ENCODE assay signal across 30 cellular contexts in genomic region chr5:157213527-157214243, GRCh38. TPM values are rescaled to one million over a fixed set of nuclear protein-coding genes. Genes with fewer than 3 reads are reported as not detected.
DNase-seq lines count a peak whose midpoint lies in the region; ATAC-seq, FAIRE-seq and TF ChIP-seq lines count a peak whose summit lies in the region.
"Had no signal": no experiment of that assay in that cellular context is flagged by ENCODE, and none has a peak within 500 bp of the region (broad histone marks: within the 10 kb centered on the region; RNA-seq: fewer than 3 reads in every experiment).

No MANE protein-coding gene starts in this region.

- RAD21 ChIA-PET in GM12878 (lab: Charles Lee; ENCODE audit: unreplicated experiment) = interaction anchor here (1.0 to 4.9 kb wide), 8 partner anchors 12 to 64 kb away, joined by 4 to 52 read pairs (median 23); no protein-coding TSS in a partner anchor

- H3K4me3 ChIP-seq in GM12878 = no peak overlapping the region
- H3K4me3 ChIP-seq in heart left ventricle = no peak overlapping the region
- H3K4me3 ChIP-seq: HAP-1, lower lobe of right lung, sigmoid colon, SK-N-MC, suprapubic skin had no signal

- H3K4me3 Mint-ChIP-seq in activated naive CD4-positive, alpha-beta T cell treated with anti-CD3 and anti-CD28 coated beads, Interleukin-2, amount 10 ng/mL, durations not matched to agents 7 days and 5 days = peak overlapping the region; percentile 35
- H3K4me3 Mint-ChIP-seq in T-helper 17 cell = peak overlapping the region; percentile 8

- TF ChIP-seq CTCF in GM12878 (IDR thresholded peaks at IDR 0.05 in 2 of 3, conservative IDR thresholded peaks at IDR 0.05 in 1 of 3; ENCODE audit: control insufficient read depth in 2 of 3, extremely low read depth in 1 of 3, insufficient read depth in 1 of 3, low read depth in 3 of 3, low read length in 3 of 3) (no peak), heart left ventricle (IDR thresholded peaks at IDR 0.05) (no peak)

- H3K4me1 Mint-ChIP-seq in activated naive CD4-positive, alpha-beta T cell treated with anti-CD3 and anti-CD28 coated beads, Interleukin-2, amount 10 ng/mL, durations not matched to agents 7 days and 5 days = peaks cover 99% of the 10 kb centered on the region
- H3K4me1 Mint-ChIP-seq in T-helper 17 cell = peaks cover 59% of the 10 kb centered on the region

- POLR2A ChIA-PET in GM12878 (lab: Charles Lee) = interaction anchor here (1.7 to 3.2 kb wide), 2 partner anchors 16 to 41 kb away, joined by 6 to 15 read pairs; no protein-coding TSS in a partner anchor

- no peaks in the 10 kb centered on the region for H3K27me3 ChIP-seq in GM12878 (replicated peaks in 1 of 2; ENCODE audit: control insufficient read depth in 2 of 2, insufficient read depth in 2 of 2, low read length in 1 of 2)
- no peaks in the 10 kb centered on the region for H3K27me3 ChIP-seq in heart left ventricle
- H3K27me3 ChIP-seq: sigmoid colon, suprapubic skin had no signal

- in situ Hi-C loops in GM12878 (cut with MboI) = no loop called here

- no TSS peak for BruUV-seq in GM12878 (replicated peaks; lab: Mats Ljungman, UMichigan)

- no peaks in the 10 kb centered on the region for H3K9me3 Mint-ChIP-seq in activated naive CD4-positive, alpha-beta T cell treated with anti-CD3 and anti-CD28 coated beads, Interleukin-2, amount 10 ng/mL, durations not matched to agents 7 days and 5 days
- H3K9me3 Mint-ChIP-seq: IgD-negative memory B cell had no signal

- no peaks in the 10 kb centered on the region for H3K79me2 ChIP-seq in GM12878 (ENCODE audit: control insufficient read depth, insufficient read depth, low read length)

- peak; percentile 21 for ATAC-seq in T-helper 17 cell
- ATAC-seq in GM12878 = no peak
- no peak for ATAC-seq in heart left ventricle
- no peak for ATAC-seq in HG02623 (IDR thresholded peaks at IDR 0.05; ENCODE audit: unreplicated experiment)
- ATAC-seq: esophagus mucosa, lower lobe of right lung had no signal

- H3K36me3 Mint-ChIP-seq in activated naive CD4-positive, alpha-beta T cell treated with anti-CD3 and anti-CD28 coated beads, Interleukin-2, amount 10 ng/mL, durations not matched to agents 7 days and 5 days = peaks cover 98% of the 10 kb centered on the region
- H3K36me3 Mint-ChIP-seq in T-helper 17 cell (ENCODE audit: low read depth) = peaks cover 22% of the 10 kb centered on the region

- H3K27ac Mint-ChIP-seq in activated naive CD4-positive, alpha-beta T cell treated with anti-CD3 and anti-CD28 coated beads, Interleukin-2, amount 10 ng/mL, durations not matched to agents 7 days and 5 days = peak overlapping the region; percentile 94
- H3K27ac Mint-ChIP-seq in T-helper 17 cell = peak overlapping the region; percentile 74
- H3K27ac Mint-ChIP-seq: IgD-negative memory B cell, progenitor cell of endocrine pancreas had no signal

- H3K9me3 ChIP-seq in T-helper 17 cell (ENCODE audit: control insufficient read depth, low read length, poor library complexity, severe bottlenecking) (peaks cover 2% of the 10 kb centered on the region), GM12878 (replicated peaks; ENCODE audit: control insufficient read depth, insufficient read depth, low read length) (no peaks in the 10 kb centered on the region; the same call in 2 of the 3 replicates), heart left ventricle (no peaks in the 10 kb centered on the region)
- H3K9me3 ChIP-seq: HAP-1, lower lobe of right lung, sigmoid colon, suprapubic skin had no signal

- TF ChIP-seq RAD21 in GM12878 (IDR thresholded peaks at IDR 0.05; ENCODE audit: insufficient read depth, low read depth, low read length) = no peak

- H3K9ac ChIP-seq in GM12878 (ENCODE audit: control insufficient read depth, insufficient read depth, low read length) = no peak overlapping the region

- CTCF ChIA-PET in activated naive CD4-positive, alpha-beta T cell treated with anti-CD3 and anti-CD28 coated beads, Interleukin-2, amount 10 ng/mL, durations not matched to agents 7 days and 5 days (lab: Charles Lee) = interaction anchor here (0.8 kb wide), 1 partner anchor 9 kb away, joined by 4 read pairs; no protein-coding TSS in a partner anchor
- CTCF ChIA-PET in GM12878 (lab: Yijun Ruan, JAX) = interaction anchor here (1.5 to 6.3 kb wide), 4 partner anchors 9 to 46 kb away, joined by 4 to 53 read pairs (median 8); no protein-coding TSS in a partner anchor

- peak overlapping the region; percentile 24; the same call in 1 of the 2 replicates for H3K4me2 ChIP-seq in GM12878 (ENCODE audit: control insufficient read depth, insufficient read depth)

- SMC1A ChIA-PET in GM12878 (lab: Charles Lee; ENCODE audit: uncharacterized antibody, unreplicated experiment) = interaction anchor here (0.8 to 5.0 kb wide), 14 partner anchors 9 to 71 kb away, joined by 3 to 45 read pairs (median 4); partner anchors contain the start of genes ITK and MED7

- no peaks in the 10 kb centered on the region for H3K27me3 Mint-ChIP-seq in activated naive CD4-positive, alpha-beta T cell treated with anti-CD3 and anti-CD28 coated beads, Interleukin-2, amount 10 ng/mL, durations not matched to agents 7 days and 5 days
- H3K27me3 Mint-ChIP-seq in T-helper 17 cell = no peaks in the 10 kb centered on the region

- H3K36me3 ChIP-seq in GM12878 (ENCODE audit: control insufficient read depth in 2 of 2, insufficient read depth in 2 of 2, low read length in 1 of 2) (no peaks in the 10 kb centered on the region), heart left ventricle (no peaks in the 10 kb centered on the region)
- H3K36me3 ChIP-seq: HAP-1, lower lobe of right lung, sigmoid colon, suprapubic skin had no signal

- no peak overlapping the region for H2AFZ ChIP-seq in GM12878 (ENCODE audit: control insufficient read depth, low read depth, low read length)

- TF ChIP-seq POLR2A in GM12878 (IDR thresholded peaks at IDR 0.05; ENCODE audit: low read depth, low read length) (no peak), heart left ventricle (IDR thresholded peaks at IDR 0.05) (no peak)

- no peaks in the 10 kb centered on the region for H4K20me1 ChIP-seq in GM12878 (ENCODE audit: control insufficient read depth, insufficient read depth)

- TF ChIP-seq EP300 in GM12878 (IDR thresholded peaks at IDR 0.05; ENCODE audit: borderline replicate concordance in 1 of 2, control insufficient read depth in 1 of 2, low read depth in 2 of 2, low read length in 2 of 2) = no peak

- intact Hi-C loops in GM12878 (cut with micrococcal nuclease; ENCODE audit: unreplicated experiment) (loop anchor here (2.0 kb wide), 1 partner anchor 41 kb away; no protein-coding TSS in a partner anchor), heart left ventricle (cut with DNase I) (no loop called here)

- no peak for FAIRE-seq in GM12878 (lab: Jason Lieb, UNC)
- FAIRE-seq: G401.6, keratinocyte, urothelium cell line had no signal

- 79% methylated on average over 7 of the region's 7 CpGs for WGBS in GM12878 (ENCODE audit: insufficient coverage, insufficient replicate concordance, low lambda C conversion rate, missing lambda C conversion rate)
- WGBS in heart left ventricle, 4 donors = 81 to 90% (median 89%) methylated on average over 7 of the region's 7 CpGs

- DNase-seq in activated naive CD4-positive, alpha-beta T cell treated with anti-CD3 and anti-CD28 coated beads, Interleukin-2, amount 10 ng/mL, durations not matched to agents 7 days and 5 days = no peak
- no peak for DNase-seq in activated naive CD4-positive, alpha-beta T cell (lab: John Stamatoyannopoulos, UW)
- DNase-seq in T-helper 17 cell (no peak), GM12878 (ENCODE audit: low read depth, low spot score) (no peak), NOMO-1 treated with dmso at 0.1 percent for 144 hours (lab: John Stamatoyannopoulos, UW; ENCODE audit: unreplicated experiment) (no peak), heart left ventricle (no peak), GM19240 (ENCODE audit: insufficient read length, low spot score) (no peak)
- DNase-seq: activated CD8-positive, alpha-beta memory T cell treated with anti-CD3 and anti-CD28 coated beads, Interleukin-2, amount 50 U/mL, for 4 hours; DMS 273 treated with DMSO at 0.1 percent for 48 hours; effector CD8-positive, alpha-beta T cell; foreskin melanocyte; lower lobe of right lung; NCI-H1417 treated with DMSO at 0.1 percent for 48 hours; NCI-H2171; RPMI8226; sigmoid colon had no signal

- H3K27ac ChIP-seq in GM12878 (ENCODE audit: control insufficient read depth, insufficient read depth) (no peak overlapping the region), heart left ventricle (no peak overlapping the region)
- H3K27ac ChIP-seq: C4-2B, lower lobe of right lung, sigmoid colon, SK-N-MC, suprapubic skin had no signal

- H3K4me1 ChIP-seq in GM12878 (ENCODE audit: control insufficient read depth, insufficient read depth, low read length) = peaks cover 46% of the 10 kb centered on the region
- H3K4me1 ChIP-seq in heart left ventricle = peaks cover 0 to 28% (median 0%) of the 10 kb centered on the region in 12 donors
- H3K4me1 ChIP-seq: HAP-1, sigmoid colon, suprapubic skin had no signal

RNA-seq across cellular contexts. Expression of gene ITK, which starts 33.0 kb away (rescaled TPM):
- total RNA-seq in T-helper 17 cell (100 to 1,000 TPM; 235 to 319 TPM), GM12878 (2014; rRNA removed) (1.1 and 2.4 TPM in 2 replicates), GM12878 (2014; rRNA removed; fragmentation: Illumina TruSeq; extraction: Trizol) (1.7 and 2.3 TPM in 2 replicates), GM12878 (2021) (0.80 and 1.4 TPM in 2 replicates), heart left ventricle (1 to 10 TPM in 2 of 9 donors, under 1 TPM in 7; 0.09 to 7.3 (median 0.44) TPM)
- 0.73 and 0.78 TPM in 2 replicates for total RNA-seq in GM12878 (2013; cell fraction: nucleolus; rRNA removed)
- polyA plus RNA-seq in GM12878 (2011; ENCODE audit: low read depth) = 0.08 TPM
- polyA plus RNA-seq in GM12878 (2011; rRNA removed) (0.05 and 0.17 TPM in 2 replicates), GM12878 (2014; fragmentation: Illumina TruSeq; extraction: Trizol) (1.4 and 1.5 TPM in 2 replicates), GM12878 (2014; fragmentation: Nextera tagmentation; extraction: Ambion mirVana) (under 1 TPM; 0.60 to 0.66 TPM), GM12878 (2014; rRNA removed) (0.57 and 0.91 TPM in 2 replicates), GM12878 (2016; fragmentation: Nextera tagmentation; extraction: Ambion mirVana) (under 1 TPM; 0.17 to 0.73 TPM), heart left ventricle (under 1 TPM; 0.25 to 0.42 TPM)
- polyA plus RNA-seq in GM12878 (2011; cell fraction: cytosol; rRNA removed) = 0.07 TPM in 2 replicates
- polyA plus RNA-seq in GM12878 (2011; cell fraction: nucleus; rRNA removed) = 0.12 and 0.13 TPM in 2 replicates
- polyA plus RNA-seq in GM12878 (2012) = 0.19 and 0.52 TPM in 2 replicates
- polyA minus RNA-seq in GM12878 (2011; rRNA and poly(A)+ RNA removed) = 0.22 and 0.31 TPM in 2 replicates
- not detected in 2 replicates for polyA minus RNA-seq in GM12878 (2011; cell fraction: cytosol; rRNA and poly(A)+ RNA removed)
- polyA minus RNA-seq in GM12878 (2011; cell fraction: nucleus; rRNA and poly(A)+ RNA removed) = 0.12 and 0.48 TPM in 2 replicates
- total RNA-seq: chondrocyte, MCF 10A, progenitor cell of endocrine pancreas had no signal
- polyA plus RNA-seq: keratinocyte had no signal

RNA-seq across cellular contexts. Expression of gene GARIN3, which starts 47.6 kb away (rescaled TPM):
- total RNA-seq in T-helper 17 cell = not detected
- total RNA-seq in GM12878 (2013; cell fraction: nucleolus; rRNA removed) = not detected in 2 replicates
- total RNA-seq in GM12878 (2014; rRNA removed) = not detected in 2 replicates
- total RNA-seq in GM12878 (2014; rRNA removed; fragmentation: Illumina TruSeq; extraction: Trizol) = not detected in 2 replicates
- not detected in 2 replicates for total RNA-seq in GM12878 (2021)
- polyA plus RNA-seq in GM12878 (2011; ENCODE audit: low read depth) = not detected
- not detected in 2 replicates for polyA plus RNA-seq in GM12878 (2011; rRNA removed)
- not detected in 2 replicates for polyA plus RNA-seq in GM12878 (2011; cell fraction: cytosol; rRNA removed)
- not detected in 2 replicates for polyA plus RNA-seq in GM12878 (2011; cell fraction: nucleus; rRNA removed)
- not detected in 2 replicates for polyA plus RNA-seq in GM12878 (2012)
- not detected in 2 replicates for polyA plus RNA-seq in GM12878 (2014; fragmentation: Illumina TruSeq; extraction: Trizol)
- polyA plus RNA-seq in GM12878 (2014; fragmentation: Nextera tagmentation; extraction: Ambion mirVana) = not detected
- not detected in 2 replicates for polyA plus RNA-seq in GM12878 (2014; rRNA removed)
- polyA plus RNA-seq in GM12878 (2016; fragmentation: Nextera tagmentation; extraction: Ambion mirVana) = under 1 TPM in 1 of 2 experiments, not detected in 1; 0.15 TPM
- polyA minus RNA-seq in GM12878 (2011; rRNA and poly(A)+ RNA removed) = not detected in 2 replicates
- polyA minus RNA-seq in GM12878 (2011; cell fraction: cytosol; rRNA and poly(A)+ RNA removed) = not detected in 2 replicates
- polyA minus RNA-seq in GM12878 (2011; cell fraction: nucleus; rRNA and poly(A)+ RNA removed) = not detected in 2 replicates
- not detected for total RNA-seq in heart left ventricle
- polyA plus RNA-seq in heart left ventricle = not detected
- total RNA-seq: chondrocyte, esophagus mucosa, lower lobe of right lung, MCF 10A, mucosa of gallbladder, progenitor cell of endocrine pancreas, sigmoid colon, suprapubic skin had no signal
- polyA plus RNA-seq: IgD-negative memory B cell, keratinocyte, sigmoid colon had no signal

RNA-seq across cellular contexts. Expression of gene CYFIP2, which starts 52.2 kb away (rescaled TPM):
- total RNA-seq in T-helper 17 cell = 100 to 1,000 TPM; 363 to 389 TPM
- total RNA-seq in GM12878 (2013; cell fraction: nucleolus; rRNA removed) = 398 and 408 TPM in 2 replicates
- total RNA-seq in GM12878 (2014; rRNA removed) = 105 TPM in 2 replicates
- 71.3 and 72.6 TPM in 2 replicates for total RNA-seq in GM12878 (2014; rRNA removed; fragmentation: Illumina TruSeq; extraction: Trizol)
- total RNA-seq in GM12878 (2021) = 157 and 173 TPM in 2 replicates
- polyA plus RNA-seq in GM12878 (2011; ENCODE audit: low read depth) = 56.4 TPM
- polyA plus RNA-seq in GM12878 (2011; rRNA removed) = 34.7 and 54.2 TPM in 2 replicates
- polyA plus RNA-seq in GM12878 (2011; cell fraction: cytosol; rRNA removed) = 110 and 124 TPM in 2 replicates
- polyA plus RNA-seq in GM12878 (2011; cell fraction: nucleus; rRNA removed) = 182 and 216 TPM in 2 replicates
- polyA plus RNA-seq in GM12878 (2012) = 102 and 110 TPM in 2 replicates
- polyA plus RNA-seq in GM12878 (2014; fragmentation: Illumina TruSeq; extraction: Trizol) = 71.6 and 87.8 TPM in 2 replicates
- 10 to 100 TPM; 43.4 to 68.6 TPM for polyA plus RNA-seq in GM12878 (2014; fragmentation: Nextera tagmentation; extraction: Ambion mirVana)
- polyA plus RNA-seq in GM12878 (2014; rRNA removed) = 104 and 111 TPM in 2 replicates
- 100 to 1,000 TPM; 136 to 138 TPM for polyA plus RNA-seq in GM12878 (2016; fragmentation: Nextera tagmentation; extraction: Ambion mirVana)
- 182 and 217 TPM in 2 replicates for polyA minus RNA-seq in GM12878 (2011; rRNA and poly(A)+ RNA removed)
- polyA minus RNA-seq in GM12878 (2011; cell fraction: cytosol; rRNA and poly(A)+ RNA removed) = 46.2 and 64.1 TPM in 2 replicates
- 139 and 234 TPM in 2 replicates for polyA minus RNA-seq in GM12878 (2011; cell fraction: nucleus; rRNA and poly(A)+ RNA removed)
- 10 to 100 TPM; 27.3 to 62.7 (median 39.1) TPM for total RNA-seq in heart left ventricle
- polyA plus RNA-seq in heart left ventricle = 10 to 100 TPM; 23.2 TPM

Comparison
In these comparisons a context has a peak if more than half of its experiments do, and no peak if none do; other contexts are left out.
1. RNA of gene ITK, which starts 33.0 kb away (total RNA-seq): 235 to 319 TPM in T-helper 17 cell; 0.73 to 2.4 TPM in GM12878 and 0.09 to 7.3 TPM in heart left ventricle; every median in the first group is over 10 times any median in the second.